Comparison of ENCODE assay signal across 8 cellular contexts in the genomic region with DNA sequence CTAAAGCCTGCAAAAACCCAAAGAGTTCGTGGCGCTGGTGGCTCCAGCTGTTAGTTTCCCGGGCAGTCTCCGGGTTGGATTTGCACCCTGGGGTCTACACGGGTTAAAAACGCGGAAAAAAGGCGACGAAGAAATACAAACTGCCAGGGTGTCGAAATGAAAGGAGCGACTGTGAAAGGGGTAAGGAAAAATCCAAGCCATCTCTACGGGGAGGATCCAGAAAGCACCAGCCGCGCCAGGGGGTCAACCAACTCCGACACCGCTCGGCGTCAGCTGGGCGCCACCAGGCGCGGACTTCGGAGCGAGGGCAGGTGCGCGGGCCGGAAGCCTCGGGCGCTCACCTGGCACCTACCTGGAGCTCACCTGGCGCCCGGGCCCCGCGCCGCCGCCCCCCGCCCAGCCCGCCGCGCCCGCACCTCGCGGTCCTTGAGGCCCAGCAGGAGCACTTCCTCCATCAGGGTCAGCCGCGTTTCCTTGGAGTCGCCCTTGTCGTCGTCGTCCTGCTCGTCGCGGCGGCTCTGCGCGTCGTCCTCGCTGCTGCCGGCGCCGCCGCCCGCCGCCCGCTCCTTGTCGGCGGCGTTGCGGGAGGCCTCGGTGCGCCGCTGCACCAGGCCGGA. TPM values are rescaled to one million over a fixed set of nuclear protein-coding genes. Genes with fewer than 3 reads are reported as not detected.
DNase-seq lines count a peak whose midpoint lies in the region; ATAC-seq and TF ChIP-seq lines count a peak whose summit lies in the region.

No MANE protein-coding gene starts in this region.

- intact Hi-C loops in mammary epithelial cell (cut with micrococcal nuclease), result loop anchor here (2.0 to 5.0 kb wide), 3 partner anchors 59 to 424 kb away; no protein-coding TSS in a partner anchor

- peak; percentile 25 for ATAC-seq in HG02678 (IDR thresholded peaks at IDR 0.05; ENCODE audit: unreplicated experiment)

- H3K4me3 ChIP-seq in mammary epithelial cell (replicated peaks in 1 of 3; ENCODE audit: insufficient read depth in 1 of 3, low read depth in 2 of 3, low read length in 3 of 3), result peak overlapping the region; percentile 75 to 99 (median 83)
- H3K4me3 ChIP-seq in smooth muscle cell, result peak overlapping the region; percentile 88

- no peaks in the 10 kb centered on the region for H3K27me3 Mint-ChIP-seq in T-helper 1 cell treated with Interleukin-12 subunit alpha and Interleukin-12 subunit beta and Interleukin-4 antibody, amounts not matched to agents 30 μg/mL and 1 μg/mL, for 36 hours (ENCODE audit: low read depth)

- H3K79me2 ChIP-seq in mammary epithelial cell (ENCODE audit: insufficient read depth, low read length), result peaks cover 56% of the 10 kb centered on the region
- peaks cover 56% of the 10 kb centered on the region for H3K79me2 ChIP-seq in smooth muscle cell (ENCODE audit: low read depth)

- TF ChIP-seq CTCF in GM13976 (IDR thresholded peaks at IDR 0.05; ENCODE audit: borderline replicate concordance, control extremely low read depth, extremely low read depth, insufficient read depth, missing control alignments) (no peak), mammary epithelial cell (conservative IDR thresholded peaks at IDR 0.05 in 1 of 2, IDR thresholded peaks at IDR 0.05 in 1 of 2; ENCODE audit: extremely low read depth in 1 of 2, insufficient read depth in 1 of 2, low read depth in 1 of 2, low read length in 2 of 2) (no peak), smooth muscle cell (IDR thresholded peaks at IDR 0.05; ENCODE audit: borderline replicate concordance, insufficient read depth, poor library complexity, severe bottlenecking) (no peak)

- H3K4me1 ChIP-seq in mammary epithelial cell (ENCODE audit: insufficient read depth, low read length) (peaks cover 19% of the 10 kb centered on the region), smooth muscle cell (ENCODE audit: low read depth) (peaks cover 24% of the 10 kb centered on the region)

- H4K20me1 ChIP-seq in mammary epithelial cell (ENCODE audit: insufficient read depth, low read length) (no peaks in the 10 kb centered on the region), smooth muscle cell (ENCODE audit: low read depth) (peaks cover 50% of the 10 kb centered on the region)

- H3K4me1 Mint-ChIP-seq in T-helper 1 cell treated with Interleukin-12 subunit alpha and Interleukin-12 subunit beta and Interleukin-4 antibody, amounts not matched to agents 30 μg/mL and 1 μg/mL, for 36 hours (ENCODE audit: low read depth), result peaks cover 32% of the 10 kb centered on the region

- H3K9me3 ChIP-seq in mammary epithelial cell (replicated peaks; ENCODE audit: insufficient read depth, low read length) (no peaks in the 10 kb centered on the region), smooth muscle cell (replicated peaks; ENCODE audit: low read depth) (no peaks in the 10 kb centered on the region)

- peaks cover 12% of the 10 kb centered on the region for H3K36me3 ChIP-seq in mammary epithelial cell (ENCODE audit: insufficient read depth, low read length)
- peaks cover 6% of the 10 kb centered on the region for H3K36me3 ChIP-seq in smooth muscle cell (ENCODE audit: low read depth)

- peak; percentile 63 for DNase-seq in GM13976 (ENCODE audit: low spot score)
- DNase-seq in NCI-H128 (lab: John Stamatoyannopoulos, UW; ENCODE audit: unreplicated experiment), result peak; percentile 30
- DNase-seq in mammary epithelial cell, result peak; percentile 50
- peak; percentile 53 for DNase-seq in iris pigment epithelial cell (ENCODE audit: low read depth)
- DNase-seq in smooth muscle cell (lab: John Stamatoyannopoulos, UW; ENCODE audit: unreplicated experiment), result peak; percentile 14
- no peak for DNase-seq in amniotic stem cell (lab: John Stamatoyannopoulos, UW)

- CTCF ChIA-PET in mammary epithelial cell (lab: Charles Lee; ENCODE audit: low non-redundant PET), result no interaction called here

- H3K4me3 Mint-ChIP-seq in T-helper 1 cell treated with Interleukin-12 subunit alpha and Interleukin-12 subunit beta and Interleukin-4 antibody, amounts not matched to agents 30 μg/mL and 1 μg/mL, for 36 hours, result peak overlapping the region; percentile 98

- H3K9me3 Mint-ChIP-seq in T-helper 1 cell treated with Interleukin-12 subunit alpha and Interleukin-12 subunit beta and Interleukin-4 antibody, amounts not matched to agents 30 μg/mL and 1 μg/mL, for 36 hours, result no peaks in the 10 kb centered on the region

- H2AFZ ChIP-seq in mammary epithelial cell (ENCODE audit: low read depth, low read length) (peak overlapping the region; percentile 100), smooth muscle cell (ENCODE audit: low read depth) (peak overlapping the region; percentile 66)

- WGBS in mammary epithelial cell (ENCODE audit: low coverage, missing lambda C conversion rate), result under 1% methylated on average over 18 of the region's 70 CpGs
- under 1% methylated on average over 27 of the region's 70 CpGs for WGBS in smooth muscle cell (ENCODE audit: low lambda C conversion rate)

- H3K27ac ChIP-seq in mammary epithelial cell (ENCODE audit: insufficient read depth, low read depth, low read length) (peak overlapping the region; percentile 83), smooth muscle cell (ENCODE audit: low read depth) (peak overlapping the region; percentile 100)

- H3K27ac Mint-ChIP-seq in T-helper 1 cell treated with Interleukin-12 subunit alpha and Interleukin-12 subunit beta and Interleukin-4 antibody, amounts not matched to agents 30 μg/mL and 1 μg/mL, for 36 hours, result peak overlapping the region; percentile 99

- dilution Hi-C loops in mammary epithelial cell (cut with HindIII; ENCODE audit: low sequenced_read_pairs), result loop anchor here (5.0 kb wide), 1 partner anchor 54 kb away; no protein-coding TSS in a partner anchor

- H3K4me2 ChIP-seq in mammary epithelial cell (ENCODE audit: insufficient read depth, low read depth, low read length) (peak overlapping the region; percentile 99), smooth muscle cell (peak overlapping the region; percentile 92)

- BruUV-seq in mammary epithelial cell (replicated peaks; lab: Mats Ljungman, UMichigan), result no TSS peak

- H3F3A ChIP-seq in smooth muscle cell (ENCODE audit: low read depth), result peaks cover 19% of the 10 kb centered on the region

- no peaks in the 10 kb centered on the region for H3K27me3 ChIP-seq in mammary epithelial cell (ENCODE audit: insufficient read depth, low read length)
- H3K27me3 ChIP-seq in smooth muscle cell (ENCODE audit: low read depth), result no peaks in the 10 kb centered on the region

- peaks cover 41% of the 10 kb centered on the region for H3K36me3 Mint-ChIP-seq in T-helper 1 cell treated with Interleukin-12 subunit alpha and Interleukin-12 subunit beta and Interleukin-4 antibody, amounts not matched to agents 30 μg/mL and 1 μg/mL, for 36 hours (ENCODE audit: low read depth)

- H3K9ac ChIP-seq in mammary epithelial cell (ENCODE audit: insufficient read depth, low read length) (peak overlapping the region; percentile 90), smooth muscle cell (ENCODE audit: low read depth) (peak overlapping the region; percentile 100)

- in situ Hi-C loops in GM13976 (cut with MboI; ENCODE audit: low sequenced_read_pairs, unreplicated experiment) (no loop called here), mammary epithelial cell (cut with MboI; ENCODE audit: low sequenced_read_pairs in 2 of 2) (no loop called here)

RNA-seq across cellular contexts. Expression of a gene that starts 0.6 kb away (rescaled TPM):
- total RNA-seq in mammary epithelial cell (10 to 100 TPM; 61.7 to 67.7 TPM), smooth muscle cell (108 and 112 TPM in 2 replicates)
- polyA plus RNA-seq in mammary epithelial cell (30.6 TPM), smooth muscle cell (91.6 and 95.3 TPM in 2 replicates)
- polyA minus RNA-seq in mammary epithelial cell, result 43.7 TPM
